In genomic region chr7:89771003-89771636, GRCh38 we compare ENCODE assay signal across 19 cellular contexts.
A peak's percentile ranks its signal among the peaks of the same experiment; 100 is the strongest.
DNase-seq lines count a peak whose midpoint lies in the region; ATAC-seq and TF ChIP-seq lines count a peak whose summit lies in the region.
"Had no signal": no experiment of that assay in that cellular context is flagged by ENCODE, and none has a peak within 500 bp of the region (broad histone marks: within the 10 kb centered on the region; RNA-seq: fewer than 3 reads in every experiment).

No MANE protein-coding gene starts in this region.

- H3K27ac ChIP-seq in SU-DHL-6 (ENCODE audit: low read depth, low read length) (no peak overlapping the region), right lobe of liver (no peak overlapping the region), thyroid gland (no peak overlapping the region)
- H3K27ac ChIP-seq: coronary artery, KMS-11, prostate gland, spleen, thoracic aorta had no signal

- H3K9me3 ChIP-seq in SU-DHL-6 (ENCODE audit: insufficient read depth, low read length): no peaks in the 10 kb centered on the region
- no peaks in the 10 kb centered on the region for H3K9me3 ChIP-seq in right lobe of liver
- H3K9me3 ChIP-seq in thyroid gland: no peaks in the 10 kb centered on the region
- H3K9me3 ChIP-seq: prostate gland, spleen, thoracic aorta had no signal

- H2AFZ ChIP-seq in SU-DHL-6 (ENCODE audit: low read depth, low read length, severe bottlenecking): no peak overlapping the region

- H3K9me2 ChIP-seq in SU-DHL-6 (replicated peaks; ENCODE audit: insufficient read depth, low read length): no peaks in the 10 kb centered on the region

- BruUV-seq in Calu3 (replicated peaks; lab: Mats Ljungman, UMichigan): no TSS peak

- no peaks in the 10 kb centered on the region for H3K27me3 ChIP-seq in SU-DHL-6 (ENCODE audit: low read length)
- no peaks in the 10 kb centered on the region for H3K27me3 ChIP-seq in right lobe of liver
- no peaks in the 10 kb centered on the region for H3K27me3 ChIP-seq in thyroid gland
- H3K27me3 ChIP-seq: spleen had no signal

- H3K4me1 ChIP-seq in right lobe of liver (no peaks in the 10 kb centered on the region), thyroid gland (no peaks in the 10 kb centered on the region)
- H3K4me1 ChIP-seq: prostate gland, spleen had no signal

- no peak for TF ChIP-seq POLR2A in right lobe of liver (IDR thresholded peaks at IDR 0.05)
- no peak for TF ChIP-seq POLR2A in thyroid gland (IDR thresholded peaks at IDR 0.05)

- TF ChIP-seq CTCF in Calu3 (IDR thresholded peaks at IDR 0.05; ENCODE audit: unreplicated experiment) (peak; percentile 24), LNCAP (IDR thresholded peaks at IDR 0.05) (peak; percentile 46), SU-DHL-6 (IDR thresholded peaks at IDR 0.05; ENCODE audit: insufficient read depth, low read length, poor library complexity, severe bottlenecking) (peak; percentile 17), right lobe of liver (IDR thresholded peaks at IDR 0.05) (no peak), thyroid gland (IDR thresholded peaks at IDR 0.05) (peak in 2 of 6 experiments; percentile 16 to 27)

- H3K4me3 Mint-ChIP-seq in Calu3 (ENCODE audit: low read depth, unreplicated experiment): no peak overlapping the region
- H3K4me3 Mint-ChIP-seq: activated naive CD4-positive, alpha-beta T cell treated with anti-CD3 and anti-CD28 coated beads for 36 hours; B cell; naive thymus-derived CD8-positive, alpha-beta T cell had no signal

- peaks cover 16% of the 10 kb centered on the region for H3K4me1 Mint-ChIP-seq in Calu3 (ENCODE audit: low read depth, unreplicated experiment)
- H3K4me1 Mint-ChIP-seq: B cell; naive thymus-derived CD8-positive, alpha-beta T cell had no signal

- H3K9ac ChIP-seq in SU-DHL-6 (ENCODE audit: low read length): no peak overlapping the region
- H3K9ac ChIP-seq: KMS-11 had no signal

- WGBS in right lobe of liver (ENCODE audit: insufficient coverage, low coverage, low lambda C conversion rate, missing lambda C conversion rate): 54% methylated on average over 3 of the region's 3 CpGs
- WGBS in thyroid gland, 2 donors: 49 to 51% methylated on average over 3 of the region's 3 CpGs

- intact Hi-C loops in Calu3 (cut with micrococcal nuclease; ENCODE audit: unreplicated experiment) (loop anchor here (10.0 kb wide), 1 partner anchor 344 kb away; no protein-coding TSS in a partner anchor), right lobe of liver (cut with DNase I) (no loop called here), thyroid gland (cut with DNase I) (no loop called here)

- CTCF ChIA-PET in Calu3 (lab: Charles Lee): interaction anchor here (0.7 kb wide), 3 partner anchors 23 to 69 kb away, joined by 3 to 4 read pairs (median 4); no protein-coding TSS in a partner anchor

- H3K27ac Mint-ChIP-seq in Calu3 (ENCODE audit: unreplicated experiment): peak overlapping the region; percentile 46
- H3K27ac Mint-ChIP-seq: activated naive CD4-positive, alpha-beta T cell treated with anti-CD3 and anti-CD28 coated beads for 36 hours; B cell; naive thymus-derived CD8-positive, alpha-beta T cell had no signal

- ATAC-seq in right lobe of liver (no peak), HG03571 (IDR thresholded peaks at IDR 0.05; ENCODE audit: unreplicated experiment) (no peak)
- ATAC-seq: naive thymus-derived CD8-positive, alpha-beta T cell had no signal

- no peaks in the 10 kb centered on the region for H4K20me1 ChIP-seq in SU-DHL-6 (ENCODE audit: low read depth, low read length)

- no peaks in the 10 kb centered on the region for H3F3A ChIP-seq in SU-DHL-6 (ENCODE audit: insufficient read depth)

- no peaks in the 10 kb centered on the region for H3K79me2 ChIP-seq in SU-DHL-6 (ENCODE audit: insufficient read depth, low read length)

- no peak for DNase-seq in Calu3
- DNase-seq in lung microvascular endothelial cell (ENCODE audit: low read depth in 2 of 2): peak; percentile 3 to 6
- no peak for DNase-seq in right lobe of liver
- no peak for DNase-seq in NCI-H345 treated with DMSO at 0.1 percent for 48 hours (lab: John Stamatoyannopoulos, UW; ENCODE audit: unreplicated experiment)
- no peak for DNase-seq in thyroid gland
- DNase-seq: activated CD4-positive, alpha-beta T cell treated with anti-CD3 and anti-CD28 coated beads, Interleukin-2, amount 50 U/mL, for 1 hour; activated naive CD4-positive, alpha-beta T cell treated with anti-CD3 and anti-CD28 coated beads for 36 hours; activated T-cell treated with anti-CD3 and anti-CD28 coated beads for 4 hours; GOT3; naive thymus-derived CD8-positive, alpha-beta T cell; spleen had no signal

- H3K4me2 ChIP-seq in SU-DHL-6 (ENCODE audit: low read depth, low read length, poor library complexity, severe bottlenecking): no peak overlapping the region
- H3K4me2 ChIP-seq: KMS-11 had no signal

- no peaks in the 10 kb centered on the region for H3K27me3 Mint-ChIP-seq in Calu3 (ENCODE audit: unreplicated experiment)
- H3K27me3 Mint-ChIP-seq: B cell had no signal

- H3K36me3 ChIP-seq in SU-DHL-6 (ENCODE audit: low read length) (no peaks in the 10 kb centered on the region), right lobe of liver (no peaks in the 10 kb centered on the region), thyroid gland (no peaks in the 10 kb centered on the region)
- H3K36me3 ChIP-seq: prostate gland, spleen, thoracic aorta had no signal

- H3K36me3 Mint-ChIP-seq in Calu3 (ENCODE audit: insufficient read depth, unreplicated experiment): no peaks in the 10 kb centered on the region
- H3K36me3 Mint-ChIP-seq: naive thymus-derived CD8-positive, alpha-beta T cell had no signal

- no peak overlapping the region for H3K4me3 ChIP-seq in SU-DHL-6 (ENCODE audit: insufficient read depth, low read length, poor library complexity, severe bottlenecking)
- no peak overlapping the region for H3K4me3 ChIP-seq in right lobe of liver
- no peak overlapping the region for H3K4me3 ChIP-seq in thyroid gland (replicated peaks in 1 of 3)
- H3K4me3 ChIP-seq: coronary artery, prostate gland, spleen, thoracic aorta had no signal

- H3K9me3 Mint-ChIP-seq in Calu3 (ENCODE audit: low read depth, unreplicated experiment): no peaks in the 10 kb centered on the region
- H3K9me3 Mint-ChIP-seq: activated naive CD4-positive, alpha-beta T cell treated with anti-CD3 and anti-CD28 coated beads for 36 hours; naive thymus-derived CD8-positive, alpha-beta T cell had no signal

Comparison
In these comparisons a context has a peak if more than half of its experiments do, and no peak if none do; other contexts are left out.
1. DNase-seq: peak in lung microvascular endothelial cell (2 of 2); none in Calu3 (single experiment), right lobe of liver (0 of 3), NCI-H345 treated with DMSO at 0.1 percent for 48 hours (single experiment) and thyroid gland (0 of 2).
2. CTCF ChIP-seq: peak in Calu3 (single experiment), LNCAP (single experiment) and SU-DHL-6 (single experiment); none in right lobe of liver (0 of 4).